31 cellular contexts compared by ENCODE assay signal in the genomic region with DNA sequence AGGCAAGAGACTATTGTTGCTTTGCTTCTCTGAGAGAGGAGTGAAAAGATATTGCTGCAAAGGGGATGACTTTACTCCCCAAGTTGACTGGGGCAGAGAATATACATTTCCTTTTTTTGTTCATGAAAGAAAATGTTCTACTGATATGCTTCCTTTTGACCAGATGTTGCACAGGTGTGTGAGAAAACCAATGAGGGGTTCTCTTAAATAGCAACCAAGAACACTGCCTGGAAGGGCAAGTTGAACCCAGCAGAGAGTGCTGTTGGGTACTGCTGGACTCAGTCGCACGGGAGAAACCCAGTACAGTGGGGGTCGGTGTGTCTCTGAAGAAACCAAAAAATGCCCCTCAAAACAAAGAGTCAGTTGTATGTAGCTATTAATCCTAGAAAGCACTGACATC.
DNase-seq lines count a peak whose midpoint lies in the region; ATAC-seq and TF ChIP-seq lines count a peak whose summit lies in the region.
"Had no signal": no experiment of that assay in that cellular context is flagged by ENCODE, and none has a peak within 500 bp of the region (broad histone marks: within the 10 kb centered on the region; RNA-seq: fewer than 3 reads in every experiment).

No MANE protein-coding gene starts in this region.

- WGBS in mesendoderm (ENCODE audit: extremely low coverage, insufficient coverage, low lambda C conversion rate) = no CpG with 5 or more reads among the region's 3 CpGs

- BruUV-seq in A673 (replicated peaks; lab: Mats Ljungman, UMichigan) = no TSS peak

- no peaks in the 10 kb centered on the region for H3K27me3 ChIP-seq in mesendoderm (ENCODE audit: insufficient read depth, low read length, poor library complexity)
- H3K27me3 ChIP-seq in A673 (replicated peaks; ENCODE audit: insufficient read depth, low read depth, low read length, poor library complexity) = no peaks in the 10 kb centered on the region
- H3K27me3 ChIP-seq: Peyer's patch, tibial nerve had no signal

- intact Hi-C loops in A673 (cut with micrococcal nuclease; ENCODE audit: unreplicated experiment) = no loop called here

- no peak overlapping the region for H3K4me2 ChIP-seq in mesendoderm (ENCODE audit: low read length)

- DNase-seq in mesendoderm (no peak), A673 (ENCODE audit: low spot score) (no peak)
- DNase-seq: activated CD4-positive, alpha-beta T cell treated with anti-CD3 and anti-CD28 coated beads, Interleukin-2, amount 50 U/mL, for 48 hours; activated CD4-positive, CD25-positive, alpha-beta regulatory T cell treated with anti-CD3 and anti-CD28 coated beads, Interleukin-2, amount 50 U/mL, for 72 hours; activated T-cell treated with anti-CD3 and anti-CD28 coated beads, Interleukin-2, amount 50 U/mL, for 72 hours; central memory CD4-positive, alpha-beta T cell; COR-L47; cortex of kidney; effector memory CD4-positive, alpha-beta T cell; immature natural killer cell; Kasumi-1; left cardiac atrium; NCI-H1436; NCI-H2081 treated with DMSO at 0.1 percent for 48 hours; NCI-H2227 treated with DMSO at 0.1 percent for 48 hours; NCI-H69; occipital lobe; Peyer's patch; psoas muscle; SIG-M5; stimulated activated CD4-positive, alpha-beta T cell treated with anti-CD3 and anti-CD28 coated beads, Interleukin-4, amount 100 ng/mL, for 1 hour had no signal

- H3K9me3 ChIP-seq in A673 (ENCODE audit: low read depth, low read length, poor library complexity, severe bottlenecking) = no peaks in the 10 kb centered on the region
- H3K9me3 ChIP-seq: Peyer's patch, psoas muscle, tibial nerve had no signal

- H4K5ac ChIP-seq in mesendoderm (ENCODE audit: low read length) = no peak overlapping the region

- no peak overlapping the region for H3K9ac ChIP-seq in mesendoderm (ENCODE audit: low read length)

- H3K56ac ChIP-seq in mesendoderm (ENCODE audit: low read length) = no peak overlapping the region

- no peak overlapping the region for H3K4me3 ChIP-seq in mesendoderm (ENCODE audit: low read length)
- H3K4me3 ChIP-seq in A673 (ENCODE audit: low read depth, low read length, poor library complexity, severe bottlenecking) = no peak overlapping the region
- H3K4me3 ChIP-seq: lung, Peyer's patch, psoas muscle, tibial nerve had no signal

- no peaks in the 10 kb centered on the region for H3K79me1 ChIP-seq in mesendoderm (ENCODE audit: low read length)

- H3K4me1 ChIP-seq in mesendoderm (ENCODE audit: control insufficient read depth, low read depth, low read length) (no peaks in the 10 kb centered on the region), A673 (ENCODE audit: insufficient read depth, low read length, poor library complexity, severe bottlenecking) (no peaks in the 10 kb centered on the region)
- H3K4me1 ChIP-seq: Peyer's patch, psoas muscle had no signal

- no peaks in the 10 kb centered on the region for H3K79me2 ChIP-seq in mesendoderm (ENCODE audit: control insufficient read depth, insufficient read depth, low read length)

- POLR2A ChIA-PET in A673 (lab: Charles Lee; ENCODE audit: low non-redundant PET) = no interaction called here

- H3K27ac ChIP-seq in mesendoderm (ENCODE audit: low read depth, low read length) (no peak overlapping the region), A673 (ENCODE audit: low read depth, low read length, poor library complexity, severe bottlenecking) (no peak overlapping the region)
- H3K27ac ChIP-seq: C4-2B, epithelial cell of prostate, Peyer's patch, psoas muscle, tibial nerve had no signal

- H3K23ac ChIP-seq in mesendoderm (ENCODE audit: low read length) = no peak overlapping the region

- no peak overlapping the region for H4K8ac ChIP-seq in mesendoderm (ENCODE audit: low read depth, low read length)

- CTCF ChIA-PET in A673 (lab: Charles Lee) = no interaction called here

- no peaks in the 10 kb centered on the region for H3K36me3 ChIP-seq in mesendoderm (ENCODE audit: control insufficient read depth, insufficient read depth, low read length)
- H3K36me3 ChIP-seq in A673 (ENCODE audit: insufficient read depth, low read length, poor library complexity, severe bottlenecking) = no peaks in the 10 kb centered on the region
- H3K36me3 ChIP-seq: Peyer's patch, tibial nerve had no signal

- H2BK5ac ChIP-seq in mesendoderm (ENCODE audit: low read length) = no peak overlapping the region

- H2BK120ac ChIP-seq in mesendoderm (ENCODE audit: low read depth, low read length) = no peak overlapping the region

- no peak overlapping the region for H3K18ac ChIP-seq in mesendoderm (ENCODE audit: low read length)

- no peak overlapping the region for H3K4ac ChIP-seq in mesendoderm (ENCODE audit: low read depth, low read length)

- H2BK15ac ChIP-seq in mesendoderm (replicated peaks; ENCODE audit: low read depth) = no peak overlapping the region

- no peak overlapping the region for H2AK5ac ChIP-seq in mesendoderm (ENCODE audit: low read length)

- ATAC-seq in GM18517 (IDR thresholded peaks at IDR 0.05; ENCODE audit: unreplicated experiment) (peak; percentile 64), HG02571 (IDR thresholded peaks at IDR 0.05; ENCODE audit: unreplicated experiment) (peak; percentile 65), HG03045 (IDR thresholded peaks at IDR 0.05; ENCODE audit: unreplicated experiment) (peak; percentile 72), HG02973 (IDR thresholded peaks at IDR 0.05; ENCODE audit: unreplicated experiment) (no peak), GM19455 (IDR thresholded peaks at IDR 0.05; ENCODE audit: unreplicated experiment) (no peak)
- ATAC-seq: activated T-cell treated with anti-CD3 and anti-CD28 coated beads, Interleukin-2, amount 50 U/mL, for 72 hours; left cardiac atrium; natural killer cell treated with Interleukin-12 subunit alpha and Interleukin-12 subunit beta and Interleukin-15 and Interleukin-18, amount 100 ng/mL, for 72 hours; psoas muscle had no signal

- TF ChIP-seq CTCF in A673 (conservative IDR thresholded peaks at IDR 0.05; ENCODE audit: low read depth, low read length) = no peak

Comparison
In these comparisons a context has a peak if more than half of its experiments do, and no peak if none do; other contexts are left out.
1. ATAC-seq: peak in GM18517 (single experiment), HG02571 (single experiment) and HG03045 (single experiment); none in HG02973 (single experiment) and GM19455 (single experiment).